15 cellular contexts compared by ENCODE assay signal in the genomic region with DNA sequence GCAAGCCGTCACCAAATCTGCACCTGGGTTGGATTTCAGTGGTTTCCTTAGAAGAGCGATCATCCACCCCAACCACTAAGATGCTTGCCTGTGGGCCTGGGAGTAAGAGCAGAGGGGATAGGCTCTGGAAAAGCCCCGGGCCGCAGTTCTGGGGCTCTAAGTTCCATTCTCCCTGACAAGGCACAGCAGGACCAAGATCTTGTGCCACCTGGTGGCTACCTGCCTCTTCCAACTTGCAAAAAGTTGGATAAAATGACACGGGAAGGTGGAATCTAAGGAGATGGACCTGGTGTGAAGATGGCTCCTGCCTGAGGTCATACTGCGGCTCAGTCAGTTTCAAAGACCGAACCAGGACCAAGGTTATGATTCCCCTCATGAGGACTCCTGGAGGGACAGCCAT. TPM values are rescaled to one million over a fixed set of nuclear protein-coding genes. Genes with fewer than 3 reads are reported as not detected.
DNase-seq lines count a peak whose midpoint lies in the region; ATAC-seq and TF ChIP-seq lines count a peak whose summit lies in the region.
"Had no signal": no experiment of that assay in that cellular context is flagged by ENCODE, and none has a peak within 500 bp of the region (broad histone marks: within the 10 kb centered on the region; RNA-seq: fewer than 3 reads in every experiment).

No MANE protein-coding gene starts in this region.

- WGBS in SK-N-SH (ENCODE audit: low lambda C conversion rate), result 88% methylated on average over 3 of the region's 7 CpGs

- no peak overlapping the region for H3K9ac ChIP-seq in SK-N-SH
- H3K9ac ChIP-seq in OCI-LY3 (ENCODE audit: low read length), result no peak overlapping the region

- H3K27me3 ChIP-seq in SK-N-SH (ENCODE audit: insufficient read depth) (no peaks in the 10 kb centered on the region; the same call in 1 of the 2 replicates), OCI-LY3 (ENCODE audit: low read depth, low read length) (peaks cover 40% of the 10 kb centered on the region)

- ATAC-seq in SK-N-SH treated with all-trans-retinoic acid at 6 μM for 48 hours (no peak), HG03439 (IDR thresholded peaks at IDR 0.05; ENCODE audit: unreplicated experiment) (no peak)
- no peak for ATAC-seq in effector memory CD8-positive, alpha-beta T cell (replicated peaks)

- no peak overlapping the region for H3K4me3 Mint-ChIP-seq in effector memory CD8-positive, alpha-beta T cell
- H3K4me3 Mint-ChIP-seq in activated naive CD4-positive, alpha-beta T cell treated with anti-CD3 and anti-CD28 coated beads, Interleukin-2, amount 10 ng/mL, durations not matched to agents 7 days and 5 days, result no peak overlapping the region
- H3K4me3 Mint-ChIP-seq: activated naive CD8-positive, alpha-beta T cell had no signal

- no peaks in the 10 kb centered on the region for H3F3A ChIP-seq in SK-N-SH (replicated peaks; ENCODE audit: insufficient read depth)

- H3K9me3 ChIP-seq in SK-N-SH (no peaks in the 10 kb centered on the region), OCI-LY3 (ENCODE audit: insufficient read depth, low read length) (no peaks in the 10 kb centered on the region)

- TF ChIP-seq RAD21 in SK-N-SH (IDR thresholded peaks at IDR 0.05; ENCODE audit: low read length), result peak; percentile 31; the same call in 1 of the 2 replicates

- H3K4me1 Mint-ChIP-seq in effector memory CD8-positive, alpha-beta T cell (ENCODE audit: low read depth in 2 of 2), result peaks cover 0 to 2% of the 10 kb centered on the region in 2 donors
- H3K4me1 Mint-ChIP-seq in activated naive CD4-positive, alpha-beta T cell treated with anti-CD3 and anti-CD28 coated beads, Interleukin-2, amount 10 ng/mL, durations not matched to agents 7 days and 5 days, result no peaks in the 10 kb centered on the region

- H3K9me2 ChIP-seq in SK-N-SH, result no peaks in the 10 kb centered on the region

- DNase-seq in SK-N-SH, result peak; percentile 33
- DNase-seq in epithelial cell of esophagus (ENCODE audit: low read depth), result peak; percentile 41
- no peak for DNase-seq in GOT3 (lab: John Stamatoyannopoulos, UW)
- DNase-seq in effector memory CD8-positive, alpha-beta T cell, result no peak
- DNase-seq in activated naive CD4-positive, alpha-beta T cell treated with anti-CD3 and anti-CD28 coated beads, Interleukin-2, amount 10 ng/mL, durations not matched to agents 7 days and 5 days, result no peak
- DNase-seq: cerebellar nuclear complex, DMS79, HCEC 1CT, NCI-H1092 treated with DMSO at 0.1 percent for 48 hours, NCI-H69, SIG-M5 had no signal

- no peak overlapping the region for H3K27ac Mint-ChIP-seq in effector memory CD8-positive, alpha-beta T cell
- H3K27ac Mint-ChIP-seq in activated naive CD4-positive, alpha-beta T cell treated with anti-CD3 and anti-CD28 coated beads, Interleukin-2, amount 10 ng/mL, durations not matched to agents 7 days and 5 days, result no peak overlapping the region
- H3K27ac Mint-ChIP-seq: activated naive CD8-positive, alpha-beta T cell had no signal

- H3K4me2 ChIP-seq in SK-N-SH (no peak overlapping the region), OCI-LY3 (ENCODE audit: low read length) (no peak overlapping the region)

- POLR2A ChIA-PET in SK-N-SH (lab: Yijun Ruan, JAX), result interaction anchor here (0.9 to 1.2 kb wide), 2 partner anchors 969 to 971 kb away, joined by 3 to 4 read pairs; a partner anchor contains a TSS

- H3K4me1 ChIP-seq in SK-N-SH (ENCODE audit: control insufficient read depth in 1 of 2, insufficient read depth in 2 of 2, low read depth in 1 of 2, low read length in 1 of 2) (peaks cover 0 to 12% of the 10 kb centered on the region in 2 experiments; a peak in 1 of 4 replicates), OCI-LY3 (ENCODE audit: low read length) (no peaks in the 10 kb centered on the region)

- no peak overlapping the region for H3K4me3 ChIP-seq in SK-N-SH (ENCODE audit: low read depth in 2 of 2, low read length in 1 of 2)
- H3K4me3 ChIP-seq in OCI-LY3 (ENCODE audit: low read length), result no peak overlapping the region
- H3K4me3 ChIP-seq in epithelial cell of esophagus (ENCODE audit: low read length), result no peak overlapping the region

- H3K27me3 Mint-ChIP-seq in effector memory CD8-positive, alpha-beta T cell, result peaks cover 12 to 55% of the 10 kb centered on the region in 2 donors
- peaks cover 16% of the 10 kb centered on the region for H3K27me3 Mint-ChIP-seq in activated naive CD4-positive, alpha-beta T cell treated with anti-CD3 and anti-CD28 coated beads, Interleukin-2, amount 10 ng/mL, durations not matched to agents 7 days and 5 days

- CTCF ChIA-PET in SK-N-SH (lab: Yijun Ruan, JAX), result interaction anchor here (0.6 to 2.5 kb wide), 16 partner anchors 10 to 1436 kb away, joined by 3 to 23 read pairs (median 3); a partner anchor contains a TSS
- CTCF ChIA-PET in activated naive CD4-positive, alpha-beta T cell treated with anti-CD3 and anti-CD28 coated beads, Interleukin-2, amount 10 ng/mL, durations not matched to agents 7 days and 5 days (lab: Charles Lee), result interaction anchor here (1.0 to 1.3 kb wide), 3 partner anchors 15 to 972 kb away, joined by 3 to 4 read pairs (median 4); no protein-coding TSS in a partner anchor

- TF ChIP-seq EP300 in SK-N-SH (IDR thresholded peaks at IDR 0.05; ENCODE audit: borderline replicate concordance in 1 of 2, low read depth in 1 of 2, low read length in 1 of 2), result no peak

- TF ChIP-seq CTCF in SK-N-SH (IDR thresholded peaks at IDR 0.05), result 0 out of 2 replicates have a peak, but pooled peaks have one; percentile 23
- TF ChIP-seq CTCF in OCI-LY3 (IDR thresholded peaks at IDR 0.05; ENCODE audit: low read depth, low read length), result peak; percentile 20
- peak; percentile 52 for TF ChIP-seq CTCF in epithelial cell of esophagus (IDR thresholded peaks at IDR 0.05; ENCODE audit: insufficient read depth, low read depth, low read length, missing control alignments)

- no peaks in the 10 kb centered on the region for H3K36me3 Mint-ChIP-seq in effector memory CD8-positive, alpha-beta T cell (ENCODE audit: insufficient read depth)
- H3K36me3 Mint-ChIP-seq in activated naive CD4-positive, alpha-beta T cell treated with anti-CD3 and anti-CD28 coated beads, Interleukin-2, amount 10 ng/mL, durations not matched to agents 7 days and 5 days, result no peaks in the 10 kb centered on the region
- H3K36me3 Mint-ChIP-seq: activated naive CD8-positive, alpha-beta T cell had no signal

- no peaks in the 10 kb centered on the region for H3K9me3 Mint-ChIP-seq in effector memory CD8-positive, alpha-beta T cell
- H3K9me3 Mint-ChIP-seq in activated naive CD4-positive, alpha-beta T cell treated with anti-CD3 and anti-CD28 coated beads, Interleukin-2, amount 10 ng/mL, durations not matched to agents 7 days and 5 days, result no peaks in the 10 kb centered on the region

- H3K27ac ChIP-seq in SK-N-SH (ENCODE audit: low read depth in 2 of 2, low read length in 1 of 2), result no peak overlapping the region
- H3K27ac ChIP-seq in OCI-LY3 (ENCODE audit: low read length), result no peak overlapping the region

- H2AFZ ChIP-seq in SK-N-SH (ENCODE audit: low read depth), result no peak overlapping the region
- H2AFZ ChIP-seq in OCI-LY3 (ENCODE audit: low read depth, low read length), result no peak overlapping the region

- H4K20me1 ChIP-seq in SK-N-SH (ENCODE audit: insufficient read depth) (no peaks in the 10 kb centered on the region), OCI-LY3 (ENCODE audit: insufficient read depth, low read length) (no peaks in the 10 kb centered on the region)

- H3K79me2 ChIP-seq in SK-N-SH (ENCODE audit: insufficient read depth) (no peaks in the 10 kb centered on the region), OCI-LY3 (ENCODE audit: low read length) (no peaks in the 10 kb centered on the region)

- no peaks in the 10 kb centered on the region for H3K36me3 ChIP-seq in SK-N-SH (replicated peaks in 1 of 2; ENCODE audit: control insufficient read depth in 1 of 2, insufficient read depth in 2 of 2, low read length in 1 of 2)
- H3K36me3 ChIP-seq in OCI-LY3 (replicated peaks; ENCODE audit: low read depth, low read length), result no peaks in the 10 kb centered on the region

TF ChIP-seq in SK-N-SH, 30 proteins besides CTCF, POLR2A, EP300 and RAD21 (continues in another document):
- TF ChIP-seq, protein P1, sequence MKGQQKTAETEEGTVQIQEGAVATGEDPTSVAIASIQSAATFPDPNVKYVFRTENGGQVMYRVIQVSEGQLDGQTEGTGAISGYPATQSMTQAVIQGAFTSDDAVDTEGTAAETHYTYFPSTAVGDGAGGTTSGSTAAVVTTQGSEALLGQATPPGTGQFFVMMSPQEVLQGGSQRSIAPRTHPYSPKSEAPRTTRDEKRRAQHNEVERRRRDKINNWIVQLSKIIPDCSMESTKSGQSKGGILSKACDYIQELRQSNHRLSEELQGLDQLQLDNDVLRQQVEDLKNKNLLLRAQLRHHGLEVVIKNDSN (IDR thresholded peaks at IDR 0.05; ENCODE audit: borderline replicate concordance, low read depth), result no peak
- TF ChIP-seq NFIC (IDR thresholded peaks at IDR 0.05; ENCODE audit: borderline replicate concordance) (no peak), CHD2 (IDR thresholded peaks at IDR 0.05; ENCODE audit: low read length, partially characterized antibody) (no peak), TAF1 (IDR thresholded peaks at IDR 0.05; ENCODE audit: borderline replicate concordance, low read depth, low read length) (no peak), TEAD4 (IDR thresholded peaks at IDR 0.05; ENCODE audit: borderline replicate concordance, insufficient read depth) (no peak), MEF2A (IDR thresholded peaks at IDR 0.05; ENCODE audit: borderline replicate concordance, low read depth) (no peak), JUND (IDR thresholded peaks at IDR 0.05) (no peak)

TF ChIP-seq in SK-N-SH treated with all-trans-retinoic acid at 6 μM for 48 hours, 23 proteins besides CTCF, POLR2A, EP300 and RAD21 (continues in another document):
- TF ChIP-seq ISL1 (CRISPR knock-in tag; IDR thresholded peaks at IDR 0.05), result no peak
- TF ChIP-seq BACH2 (CRISPR knock-in tag; IDR thresholded peaks at IDR 0.05; ENCODE audit: borderline replicate concordance), result no peak
- TF ChIP-seq, protein P2, sequence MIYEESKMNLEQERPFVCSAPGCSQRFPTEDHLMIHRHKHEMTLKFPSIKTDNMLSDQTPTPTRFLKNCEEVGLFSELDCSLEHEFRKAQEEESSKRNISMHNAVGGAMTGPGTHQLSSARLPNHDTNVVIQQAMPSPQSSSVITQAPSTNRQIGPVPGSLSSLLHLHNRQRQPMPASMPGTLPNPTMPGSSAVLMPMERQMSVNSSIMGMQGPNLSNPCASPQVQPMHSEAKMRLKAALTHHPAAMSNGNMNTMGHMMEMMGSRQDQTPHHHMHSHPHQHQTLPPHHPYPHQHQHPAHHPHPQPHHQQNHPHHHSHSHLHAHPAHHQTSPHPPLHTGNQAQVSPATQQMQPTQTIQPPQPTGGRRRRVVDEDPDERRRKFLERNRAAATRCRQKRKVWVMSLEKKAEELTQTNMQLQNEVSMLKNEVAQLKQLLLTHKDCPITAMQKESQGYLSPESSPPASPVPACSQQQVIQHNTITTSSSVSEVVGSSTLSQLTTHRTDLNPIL (CRISPR knock-in tag; IDR thresholded peaks at IDR 0.05; ENCODE audit: low read depth), result no peak
- TF ChIP-seq ARNTL (CRISPR knock-in tag; IDR thresholded peaks at IDR 0.05; ENCODE audit: borderline replicate concordance, low read depth), result no peak

RNA-seq across cellular contexts. Expression of a gene that starts 42.3 kb away (rescaled TPM):
- polyA plus RNA-seq in SK-N-SH (2012; rRNA removed), result not detected in 2 replicates
- polyA plus RNA-seq in SK-N-SH (2012; cell fraction: cytosol; rRNA removed), result not detected in 2 replicates
- 0.04 and 0.07 TPM in 2 replicates for polyA plus RNA-seq in SK-N-SH (2012; cell fraction: nucleus; rRNA removed)

Comparison
In these comparisons a context has a peak if more than half of its experiments do, and no peak if none do; other contexts are left out.
1. DNase-seq: peak in SK-N-SH (single experiment) and epithelial cell of esophagus (single experiment); none in GOT3 (single experiment), effector memory CD8-positive, alpha-beta T cell (0 of 3) and activated naive CD4-positive, alpha-beta T cell treated with anti-CD3 and anti-CD28 coated beads, Interleukin-2, amount 10 ng/mL, durations not matched to agents 7 days and 5 days (single experiment).
2. Peak in every context shown above with its lines, with median percentiles within 50 percentile points of each other: CTCF ChIP-seq.